18 cellular contexts compared by ENCODE assay signal in the genomic region with DNA sequence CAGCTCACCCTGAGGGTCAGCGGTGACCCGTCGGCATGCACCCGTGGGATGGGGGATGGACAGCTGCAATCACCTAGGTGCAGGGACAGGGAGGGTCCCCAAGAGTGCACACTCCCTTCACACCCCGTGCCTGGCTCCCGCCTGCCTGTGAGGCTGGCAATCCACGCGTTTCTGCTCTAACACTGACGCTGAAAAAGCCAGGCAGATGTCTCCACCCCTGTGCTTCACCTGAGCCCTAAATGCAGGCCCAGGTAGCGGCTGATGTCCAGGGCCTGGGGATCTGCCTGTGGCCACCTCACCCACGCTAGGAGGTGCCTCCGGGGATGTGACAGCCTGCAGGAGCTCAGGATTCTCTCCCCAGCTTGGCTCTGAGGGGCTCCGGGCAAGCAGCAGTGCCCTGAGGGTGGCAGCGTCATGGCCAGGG.
"Had no signal": no experiment of that assay in that cellular context is flagged by ENCODE, and none has a peak within 500 bp of the region (broad histone marks: within the 10 kb centered on the region; RNA-seq: fewer than 3 reads in every experiment).

No MANE protein-coding gene starts in this region.

- H3K4me3 ChIP-seq: cardiac muscle cell, esophagus squamous epithelium, gastroesophageal sphincter, mucosa of descending colon, ovary, right lobe of liver, spleen, suprapubic skin, thyroid gland had no signal

- H3K9me3 ChIP-seq: esophagus squamous epithelium, gastroesophageal sphincter, mucosa of descending colon, ovary, right lobe of liver, suprapubic skin, thyroid gland had no signal

- H3K36me3 ChIP-seq: cardiac muscle cell, esophagus squamous epithelium, gastroesophageal sphincter, ovary, right lobe of liver, spleen, suprapubic skin, thyroid gland had no signal

- H3K27ac ChIP-seq: cardiac muscle cell, esophagus squamous epithelium, gastroesophageal sphincter, ovary, right lobe of liver, spleen, suprapubic skin, thyroid gland had no signal

- H3K4me3 Mint-ChIP-seq: dendritic cell treated with granulocyte-macrophage colony-stimulating factor and Interleukin-4, amounts not matched to agents 40 ng/mL and 50 ng/mL, for 4 days; naive thymus-derived CD8-positive, alpha-beta T cell; stimulated activated naive B cell treated with anti-CD40 and anti-IgM and Interleukin-4, amounts not matched to agents 10 μg/mL and 1 μg/mL and 100 μg/mL, for 72 hours had no signal

- H3K4me1 Mint-ChIP-seq: naive thymus-derived CD8-positive, alpha-beta T cell had no signal

- H3K27me3 Mint-ChIP-seq: stimulated activated naive B cell treated with anti-CD40 and anti-IgM and Interleukin-4, amounts not matched to agents 10 μg/mL and 1 μg/mL and 100 μg/mL, for 72 hours had no signal

- H3K27me3 ChIP-seq: cardiac muscle cell, ovary, right lobe of liver, thyroid gland had no signal

- H3K4me1 ChIP-seq: esophagus squamous epithelium, gastroesophageal sphincter, right lobe of liver, spleen, suprapubic skin, thyroid gland had no signal

- DNase-seq: esophagus squamous epithelium; foreskin fibroblast; kidney; left colon; left ventricle myocardium superior; mucosa of descending colon; naive thymus-derived CD8-positive, alpha-beta T cell; ovary; spleen; stimulated activated CD4-positive, alpha-beta T cell treated with anti-CD3 and anti-CD28 coated beads, Interleukin-2, amount 100 ng/mL, for 24 hours; stimulated activated CD4-positive, alpha-beta T cell treated with anti-CD3 and anti-CD28 coated beads, Interleukin-4, amount 100 ng/mL, for 4 hours; stimulated activated naive B cell treated with anti-CD40 and anti-IgM and Interleukin-4, amounts not matched to agents 10 μg/mL and 1 μg/mL and 100 μg/mL, for 72 hours; thyroid gland had no signal

- H3K36me3 Mint-ChIP-seq: naive thymus-derived CD8-positive, alpha-beta T cell; stimulated activated naive B cell treated with anti-CD40 and anti-IgM and Interleukin-4, amounts not matched to agents 10 μg/mL and 1 μg/mL and 100 μg/mL, for 72 hours had no signal

- H3K27ac Mint-ChIP-seq: dendritic cell treated with granulocyte-macrophage colony-stimulating factor and Interleukin-4, amounts not matched to agents 40 ng/mL and 50 ng/mL, for 4 days; stimulated activated naive B cell treated with anti-CD40 and anti-IgM and Interleukin-4, amounts not matched to agents 10 μg/mL and 1 μg/mL and 100 μg/mL, for 72 hours had no signal

- ATAC-seq: gastroesophageal sphincter; left ventricle myocardium superior; mucosa of descending colon; naive thymus-derived CD8-positive, alpha-beta T cell; right lobe of liver; stimulated activated naive B cell treated with anti-CD40 and anti-IgM and Interleukin-4, amounts not matched to agents 10 μg/mL and 1 μg/mL and 100 μg/mL, for 72 hours had no signal
